Comparison of ENCODE assay signal across 8 cellular contexts in genomic region chr1:151372411-151372934, GRCh38. TPM values are rescaled to one million over a fixed set of nuclear protein-coding genes. Genes with fewer than 3 reads are reported as not detected.
DNase-seq lines count a peak whose midpoint lies in the region; ATAC-seq, FAIRE-seq and TF ChIP-seq lines count a peak whose summit lies in the region.

Gene SELENBP1, minus strand, starts transcription at chr1:151372705. Its CDS starts 64 bp downstream, at chr1:151372641.

- no peaks in the 10 kb centered on the region for H3K27me3 ChIP-seq in pancreas

- no peaks in the 10 kb centered on the region for H3K36me3 ChIP-seq in pancreas

- intact Hi-C loops in head of caudate nucleus (cut with DNase I) (no loop called here), pancreas (cut with DNase I) (no loop called here)

- no peak for TF ChIP-seq CTCF in WI38 (IDR thresholded peaks at IDR 0.05; ENCODE audit: low read depth, low read length)
- TF ChIP-seq CTCF in pancreas (IDR thresholded peaks at IDR 0.05), result no peak

- DNase-seq in HuH-7.5 (ENCODE audit: low spot score) (peak; percentile 70), head of caudate nucleus (peak; percentile 31 to 85 (median 60)), pancreas (peak; percentile 84 to 94 (median 92)), T-helper 1 cell (no peak), germinal center (ENCODE audit: low spot score) (no peak)

- peak within 1 kb of the TSS; percentile 65 for H3K4me3 ChIP-seq in WI38 (ENCODE audit: low read depth, low read length)
- peak within 1 kb of the TSS; percentile 15 to 52 (median 26) for H3K4me3 ChIP-seq in pancreas

- ATAC-seq in pancreas (peak; percentile 89 to 95 (median 94)), GM19397 (IDR thresholded peaks at IDR 0.05; ENCODE audit: unreplicated experiment) (no peak), HG03139 (IDR thresholded peaks at IDR 0.05; ENCODE audit: unreplicated experiment) (no peak)

- 5 to 7% methylated on average over 9 of the region's 9 CpGs for WGBS in pancreas, 2 donors

- peak within 1 kb of the TSS; percentile 27 to 74 (median 54) for H3K27ac ChIP-seq in pancreas

- no peaks in the 10 kb centered on the region for H3K9me3 ChIP-seq in pancreas

- peak; percentile 17 for FAIRE-seq in pancreas (lab: Jason Lieb, UNC)

- peaks cover 13 to 21% (median 15%) of the 10 kb centered on the region in 3 donors for H3K4me1 ChIP-seq in pancreas

RNA-seq across cellular contexts. Expression of gene SELENBP1, which starts in this region (rescaled TPM):
- 10 to 100 TPM; 13.1 to 36.8 (median 25.2) TPM for total RNA-seq in pancreas
- 10 to 100 TPM; 53.6 to 93.0 TPM for polyA plus RNA-seq in pancreas

Comparison
In these comparisons a context has a peak if more than half of its experiments do, and no peak if none do; other contexts are left out.
1. DNase-seq: peak in HuH-7.5 (single experiment), head of caudate nucleus (42 of 42) and pancreas (6 of 6); none in T-helper 1 cell (0 of 5) and germinal center (single experiment).
2. ATAC-seq: peak in pancreas (4 of 4); none in GM19397 (single experiment) and HG03139 (single experiment).